ENCODE assay signal across 8 cellular contexts in the genomic region with DNA sequence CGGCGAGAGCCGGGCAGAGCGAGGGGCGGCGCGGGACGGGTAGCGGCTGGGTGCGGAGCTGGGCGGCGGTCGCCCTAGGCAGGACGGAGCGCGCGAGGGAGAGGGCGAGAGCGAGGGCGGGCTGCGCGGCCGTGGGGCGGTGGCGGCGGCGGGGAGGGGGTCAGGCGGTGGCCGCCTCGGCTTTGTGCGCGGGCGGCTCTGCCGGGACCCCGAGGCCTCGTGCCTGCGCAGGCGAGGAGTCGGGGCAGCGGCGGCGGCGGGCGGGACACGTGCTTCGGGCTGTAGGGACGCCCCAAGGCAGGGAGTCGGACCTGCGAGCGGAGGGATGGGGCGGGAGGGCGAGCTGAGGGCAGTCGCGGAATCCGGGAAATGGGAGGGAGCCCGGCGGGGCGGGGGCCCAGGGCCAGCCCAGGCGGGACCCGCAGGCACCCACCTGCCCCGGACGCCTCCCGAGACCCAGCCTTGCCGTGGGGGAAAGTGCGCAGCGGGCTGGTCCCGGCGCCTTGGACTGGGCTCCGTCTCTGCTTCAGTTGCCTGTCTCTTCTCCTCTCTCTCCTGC. TPM values are rescaled to one million over a fixed set of nuclear protein-coding genes. Genes with fewer than 3 reads are reported as not detected.
DNase-seq lines count a peak whose midpoint lies in the region; ATAC-seq and TF ChIP-seq lines count a peak whose summit lies in the region.

No MANE protein-coding gene starts in this region.

- H3K4me1 Mint-ChIP-seq in activated naive CD4-positive, alpha-beta T cell treated with anti-CD3 and anti-CD28 coated beads, Interleukin-2, amount 10 ng/mL, durations not matched to agents 7 days and 5 days, result peaks cover 9% of the 10 kb centered on the region
- peaks cover 8% of the 10 kb centered on the region for H3K4me1 Mint-ChIP-seq in activated CD8-positive, alpha-beta T cell treated with anti-CD3 and anti-CD28 coated beads for 36 hours (ENCODE audit: low read depth)
- peaks cover 9% of the 10 kb centered on the region for H3K4me1 Mint-ChIP-seq in glutamatergic neuron (ENCODE audit: low read depth, unreplicated experiment)

- POLR2A ChIA-PET in activated CD8-positive, alpha-beta T cell treated with anti-CD3 and anti-CD28 coated beads for 36 hours (lab: Charles Lee), result no interaction called here

- peaks cover 65% of the 10 kb centered on the region for H3K27me3 Mint-ChIP-seq in activated naive CD4-positive, alpha-beta T cell treated with anti-CD3 and anti-CD28 coated beads, Interleukin-2, amount 10 ng/mL, durations not matched to agents 7 days and 5 days
- peaks cover 58% of the 10 kb centered on the region for H3K27me3 Mint-ChIP-seq in activated CD8-positive, alpha-beta T cell treated with anti-CD3 and anti-CD28 coated beads for 36 hours
- peaks cover 7% of the 10 kb centered on the region for H3K27me3 Mint-ChIP-seq in glutamatergic neuron (ENCODE audit: unreplicated experiment)

- CTCF ChIA-PET in activated naive CD4-positive, alpha-beta T cell treated with anti-CD3 and anti-CD28 coated beads, Interleukin-2, amount 10 ng/mL, durations not matched to agents 7 days and 5 days (lab: Charles Lee), result no interaction called here
- CTCF ChIA-PET in activated CD8-positive, alpha-beta T cell treated with anti-CD3 and anti-CD28 coated beads for 36 hours (lab: Charles Lee), result no interaction called here

- no peak for TF ChIP-seq CTCF in activated CD8-positive, alpha-beta T cell treated with anti-CD3 and anti-CD28 coated beads for 36 hours (IDR thresholded peaks at IDR 0.05)
- TF ChIP-seq CTCF in glutamatergic neuron (IDR thresholded peaks at IDR 0.05; ENCODE audit: partially characterized antibody, unreplicated experiment), result no peak
- TF ChIP-seq CTCF in omental fat pad (IDR thresholded peaks at IDR 0.05), result no peak

- intact Hi-C loops in activated CD8-positive, alpha-beta T cell treated with anti-CD3 and anti-CD28 coated beads for 36 hours (cut with micrococcal nuclease), result no loop called here

- H3K27ac Mint-ChIP-seq in activated naive CD4-positive, alpha-beta T cell treated with anti-CD3 and anti-CD28 coated beads, Interleukin-2, amount 10 ng/mL, durations not matched to agents 7 days and 5 days, result no peak overlapping the region
- no peak overlapping the region for H3K27ac Mint-ChIP-seq in activated CD8-positive, alpha-beta T cell treated with anti-CD3 and anti-CD28 coated beads for 36 hours
- H3K27ac Mint-ChIP-seq in glutamatergic neuron (ENCODE audit: unreplicated experiment), result peak overlapping the region; percentile 45

- no peaks in the 10 kb centered on the region for H3K9me3 Mint-ChIP-seq in activated naive CD4-positive, alpha-beta T cell treated with anti-CD3 and anti-CD28 coated beads, Interleukin-2, amount 10 ng/mL, durations not matched to agents 7 days and 5 days
- H3K9me3 Mint-ChIP-seq in activated CD8-positive, alpha-beta T cell treated with anti-CD3 and anti-CD28 coated beads for 36 hours, result no peaks in the 10 kb centered on the region
- H3K9me3 Mint-ChIP-seq in glutamatergic neuron (ENCODE audit: unreplicated experiment), result peaks cover 6% of the 10 kb centered on the region

- no peak for DNase-seq in activated naive CD4-positive, alpha-beta T cell treated with anti-CD3 and anti-CD28 coated beads, Interleukin-2, amount 10 ng/mL, durations not matched to agents 7 days and 5 days
- DNase-seq in activated naive CD4-positive, alpha-beta T cell treated with anti-CD3 and anti-CD28 coated beads, Interleukin-2, amount 50 U/mL, for 16 hours, result no peak
- DNase-seq in activated CD8-positive, alpha-beta T cell treated with anti-CD3 and anti-CD28 coated beads for 36 hours, result peak; percentile 5
- DNase-seq in glutamatergic neuron (peak; percentile 72), omental fat pad (ENCODE audit: low spot score) (no peak), NCI-H2107 (lab: John Stamatoyannopoulos, UW) (no peak)

- ATAC-seq in activated CD8-positive, alpha-beta T cell treated with anti-CD3 and anti-CD28 coated beads for 36 hours, result peak; percentile 34
- ATAC-seq in omental fat pad (ENCODE audit: low FRiP score), result peak; percentile 76
- ATAC-seq in HG02870 (IDR thresholded peaks at IDR 0.05; ENCODE audit: unreplicated experiment), result no peak
- ATAC-seq in HG03460 (IDR thresholded peaks at IDR 0.05; ENCODE audit: unreplicated experiment), result no peak

- peak overlapping the region; percentile 7 for H3K4me3 Mint-ChIP-seq in activated naive CD4-positive, alpha-beta T cell treated with anti-CD3 and anti-CD28 coated beads, Interleukin-2, amount 10 ng/mL, durations not matched to agents 7 days and 5 days
- H3K4me3 Mint-ChIP-seq in activated CD8-positive, alpha-beta T cell treated with anti-CD3 and anti-CD28 coated beads for 36 hours, result peak overlapping the region; percentile 22
- H3K4me3 Mint-ChIP-seq in glutamatergic neuron (ENCODE audit: unreplicated experiment), result peak overlapping the region; percentile 92

- H3K36me3 Mint-ChIP-seq in activated naive CD4-positive, alpha-beta T cell treated with anti-CD3 and anti-CD28 coated beads, Interleukin-2, amount 10 ng/mL, durations not matched to agents 7 days and 5 days, result no peaks in the 10 kb centered on the region
- no peaks in the 10 kb centered on the region for H3K36me3 Mint-ChIP-seq in activated CD8-positive, alpha-beta T cell treated with anti-CD3 and anti-CD28 coated beads for 36 hours (ENCODE audit: low read depth)
- H3K36me3 Mint-ChIP-seq in glutamatergic neuron (ENCODE audit: unreplicated experiment), result no peaks in the 10 kb centered on the region

RNA-seq across cellular contexts. Expression of gene BMPR1B, which starts 0.5 kb away (rescaled TPM):
- not detected for total RNA-seq in activated CD8-positive, alpha-beta T cell treated with anti-CD3 and anti-CD28 coated beads for 36 hours
- total RNA-seq in glutamatergic neuron (ENCODE audit: unreplicated experiment), result 2.4 TPM
- 1 to 10 TPM in 3 of 4 donors, under 1 TPM in 1; 0.19 to 1.9 (median 1.3) TPM for total RNA-seq in omental fat pad

Comparison
In these comparisons a context has a peak if more than half of its experiments do, and no peak if none do; other contexts are left out.
1. DNase-seq: peak in activated CD8-positive, alpha-beta T cell treated with anti-CD3 and anti-CD28 coated beads for 36 hours (single experiment) and glutamatergic neuron (single experiment); none in activated naive CD4-positive, alpha-beta T cell treated with anti-CD3 and anti-CD28 coated beads, Interleukin-2, amount 10 ng/mL, durations not matched to agents 7 days and 5 days (single experiment), activated naive CD4-positive, alpha-beta T cell treated with anti-CD3 and anti-CD28 coated beads, Interleukin-2, amount 50 U/mL, for 16 hours (single experiment), omental fat pad (single experiment) and NCI-H2107 (single experiment).
2. H3K4me3 Mint-ChIP-seq: peak in every context shown above with its lines; median percentile 92 in glutamatergic neuron; 22 in activated CD8-positive, alpha-beta T cell treated with anti-CD3 and anti-CD28 coated beads for 36 hours; 7 in activated naive CD4-positive, alpha-beta T cell treated with anti-CD3 and anti-CD28 coated beads, Interleukin-2, amount 10 ng/mL, durations not matched to agents 7 days and 5 days.
3. ATAC-seq: peak in activated CD8-positive, alpha-beta T cell treated with anti-CD3 and anti-CD28 coated beads for 36 hours (single experiment) and omental fat pad (single experiment); none in HG02870 (single experiment) and HG03460 (single experiment).